ENCODE assay signal across 9 cellular contexts in genomic region chr20:63893999-63894357, GRCh38. TPM values are rescaled to one million over a fixed set of nuclear protein-coding genes. Genes with fewer than 3 reads are reported as not detected.
DNase-seq lines count a peak whose midpoint lies in the region; ATAC-seq, FAIRE-seq and TF ChIP-seq lines count a peak whose summit lies in the region.
"Had no signal": no experiment of that assay in that cellular context is flagged by ENCODE, and none has a peak within 500 bp of the region (broad histone marks: within the 10 kb centered on the region; RNA-seq: fewer than 3 reads in every experiment).

No MANE protein-coding gene starts in this region.

- H3K27ac ChIP-seq in keratinocyte (ENCODE audit: control insufficient read depth, insufficient read depth, low read length): no peak overlapping the region
- no peak overlapping the region for H3K27ac ChIP-seq in stomach smooth muscle (ENCODE audit: low read length)

- peaks cover under 1% of the 10 kb centered on the region for H3K9me1 ChIP-seq in keratinocyte (ENCODE audit: control insufficient read depth, extremely low read depth, insufficient read depth, low read length)

- H3K4me1 Mint-ChIP-seq in T-helper 2 cell treated with Interferon-gamma antibody and Interleukin-4, amounts not matched to agents 5 μg/mL and 100 μg/mL, for 36 hours (ENCODE audit: low read depth): peaks cover 32% of the 10 kb centered on the region
- H3K4me1 Mint-ChIP-seq in activated naive CD8-positive, alpha-beta T cell treated with anti-CD3 and anti-CD28 coated beads, Interleukin-2, amount 50 U/mL, for 24 hours: peaks cover 31% of the 10 kb centered on the region

- in situ Hi-C loops in GM13976 (cut with MboI; ENCODE audit: low sequenced_read_pairs, unreplicated experiment): no loop called here

- dilution Hi-C loops in keratinocyte (cut with MboI; ENCODE audit: extremely low pct_ligation_motif_present, low sequenced_read_pairs): no loop called here

- H3K9me3 ChIP-seq in keratinocyte (ENCODE audit: control insufficient read depth, low read depth, low read length): no peaks in the 10 kb centered on the region
- H3K9me3 ChIP-seq in stomach smooth muscle (ENCODE audit: control insufficient read depth in 2 of 2, low read length in 2 of 2): no peaks in the 10 kb centered on the region

- H3K27me3 Mint-ChIP-seq in T-helper 2 cell treated with Interferon-gamma antibody and Interleukin-4, amounts not matched to agents 5 μg/mL and 100 μg/mL, for 36 hours (ENCODE audit: low read depth): no peaks in the 10 kb centered on the region
- H3K27me3 Mint-ChIP-seq in activated naive CD8-positive, alpha-beta T cell treated with anti-CD3 and anti-CD28 coated beads, Interleukin-2, amount 50 U/mL, for 24 hours: no peaks in the 10 kb centered on the region

- H3K4me2 ChIP-seq in keratinocyte (ENCODE audit: control insufficient read depth, extremely low read depth, insufficient read depth, low read depth, low read length): peak overlapping the region; percentile 84

- peaks cover 33% of the 10 kb centered on the region for H3K79me2 ChIP-seq in keratinocyte (ENCODE audit: control insufficient read depth, insufficient read depth, low read length)

- H3K27me3 ChIP-seq in keratinocyte (ENCODE audit: control insufficient read depth, extremely low read depth, insufficient read depth, low read length) (no peaks in the 10 kb centered on the region), stomach smooth muscle (ENCODE audit: control insufficient read depth in 1 of 2, insufficient read depth in 2 of 2, low read length in 2 of 2) (no peaks in the 10 kb centered on the region)

- TF ChIP-seq CTCF in keratinocyte (optimal IDR thresholded peaks at IDR 0.05 in 1 of 3, IDR thresholded peaks at IDR 0.05 in 1 of 3, conservative IDR thresholded peaks at IDR 0.05 in 1 of 3; ENCODE audit: extremely low read depth in 1 of 3, insufficient read depth in 2 of 3, low read length in 3 of 3) (no peak), GM13976 (IDR thresholded peaks at IDR 0.05; ENCODE audit: borderline replicate concordance, control extremely low read depth, extremely low read depth, insufficient read depth, missing control alignments) (no peak)

- H3K4me3 ChIP-seq in keratinocyte (ENCODE audit: control insufficient read depth in 2 of 3, extremely low read depth in 1 of 3, insufficient read depth in 2 of 3, low read depth in 1 of 3, low read length in 3 of 3) (peak overlapping the region in 1 of 3 experiments; percentile 69), stomach smooth muscle (ENCODE audit: low read length in 2 of 2) (peak overlapping the region; percentile 35 to 77)

- H3K4me3 Mint-ChIP-seq in T-helper 2 cell treated with Interferon-gamma antibody and Interleukin-4, amounts not matched to agents 5 μg/mL and 100 μg/mL, for 36 hours: peak overlapping the region; percentile 82
- peak overlapping the region; percentile 73 for H3K4me3 Mint-ChIP-seq in activated naive CD8-positive, alpha-beta T cell treated with anti-CD3 and anti-CD28 coated beads, Interleukin-2, amount 50 U/mL, for 24 hours

- H3K36me3 Mint-ChIP-seq in T-helper 2 cell treated with Interferon-gamma antibody and Interleukin-4, amounts not matched to agents 5 μg/mL and 100 μg/mL, for 36 hours (ENCODE audit: low read depth): peaks cover 37% of the 10 kb centered on the region
- H3K36me3 Mint-ChIP-seq in activated naive CD8-positive, alpha-beta T cell treated with anti-CD3 and anti-CD28 coated beads, Interleukin-2, amount 50 U/mL, for 24 hours (ENCODE audit: low read depth): peaks cover 29% of the 10 kb centered on the region

- peaks cover 18% of the 10 kb centered on the region for H4K20me1 ChIP-seq in keratinocyte (ENCODE audit: control insufficient read depth, extremely low read depth, insufficient read depth, low read length)

- no peak for DNase-seq in T-helper 2 cell treated with Interferon-gamma antibody and Interleukin-4, amounts not matched to agents 5 μg/mL and 100 μg/mL, for 36 hours (ENCODE audit: low spot score)
- DNase-seq in T-helper 2 cell (no peak), keratinocyte (ENCODE audit: low read depth, low spot score) (no peak), SIG-M5 treated with dmso at 0.1 percent for 504 hours (lab: John Stamatoyannopoulos, UW; ENCODE audit: unreplicated experiment) (no peak), GM13976 (ENCODE audit: low spot score) (no peak)
- DNase-seq in activated naive CD8-positive, alpha-beta T cell treated with anti-CD3 and anti-CD28 coated beads, Interleukin-2, amount 50 U/mL, for 24 hours: no peak

- peak overlapping the region; percentile 86 for H3K27ac Mint-ChIP-seq in T-helper 2 cell treated with Interferon-gamma antibody and Interleukin-4, amounts not matched to agents 5 μg/mL and 100 μg/mL, for 36 hours
- H3K27ac Mint-ChIP-seq in activated naive CD8-positive, alpha-beta T cell treated with anti-CD3 and anti-CD28 coated beads, Interleukin-2, amount 50 U/mL, for 24 hours: peak overlapping the region; percentile 63

- no peak for FAIRE-seq in keratinocyte (lab: Jason Lieb, UNC)
- FAIRE-seq: endometrium had no signal

- ATAC-seq in activated naive CD8-positive, alpha-beta T cell treated with anti-CD3 and anti-CD28 coated beads, Interleukin-2, amount 50 U/mL, for 24 hours: no peak
- ATAC-seq in HG03565 (IDR thresholded peaks at IDR 0.05; ENCODE audit: unreplicated experiment): no peak

- peaks cover 32% of the 10 kb centered on the region for H3K4me1 ChIP-seq in keratinocyte (ENCODE audit: control insufficient read depth, extremely low read depth, insufficient read depth, low read length)
- H3K4me1 ChIP-seq in stomach smooth muscle (ENCODE audit: control insufficient read depth, insufficient read depth, low read length): peaks cover 23% of the 10 kb centered on the region

- no peak overlapping the region for H2AFZ ChIP-seq in keratinocyte (ENCODE audit: control insufficient read depth, low read length)

- H3K9me3 Mint-ChIP-seq in T-helper 2 cell treated with Interferon-gamma antibody and Interleukin-4, amounts not matched to agents 5 μg/mL and 100 μg/mL, for 36 hours: no peaks in the 10 kb centered on the region
- H3K9me3 Mint-ChIP-seq in activated naive CD8-positive, alpha-beta T cell treated with anti-CD3 and anti-CD28 coated beads, Interleukin-2, amount 50 U/mL, for 24 hours: no peaks in the 10 kb centered on the region

- H3K9ac ChIP-seq in keratinocyte (ENCODE audit: control insufficient read depth, extremely low read depth, insufficient read depth, low read length) (peak overlapping the region; percentile 45), stomach smooth muscle (ENCODE audit: low read length in 2 of 2) (peak overlapping the region; percentile 22 to 29)

- H3K36me3 ChIP-seq in keratinocyte (ENCODE audit: control insufficient read depth in 2 of 2, extremely low read depth in 1 of 2, insufficient read depth in 2 of 2, low read length in 2 of 2) (peaks cover 30 to 38% of the 10 kb centered on the region in 2 experiments), stomach smooth muscle (ENCODE audit: control insufficient read depth in 2 of 2, insufficient read depth in 2 of 2, low read length in 2 of 2) (peaks cover 20 to 21% of the 10 kb centered on the region in 2 donors)

RNA-seq across cellular contexts. Expression of gene DNAJC5, which starts 0.9 kb away (rescaled TPM):
- polyA plus RNA-seq in keratinocyte: 43.7 to 62.0 TPM (median 59.0 TPM) in 3 replicates
- polyA plus RNA-seq in keratinocyte (2011; ENCODE audit: low read depth): 19.8 TPM
- 33.5 and 57.9 TPM in 2 replicates for polyA plus RNA-seq in keratinocyte (2011; cell fraction: cytosol; rRNA removed)
- polyA plus RNA-seq in keratinocyte (2011; cell fraction: nucleus; rRNA removed): 62.9 and 73.4 TPM in 2 replicates
- polyA plus RNA-seq in keratinocyte (2012; ENCODE audit: low replicate concordance): 36.8 and 69.6 TPM in 2 replicates
- polyA minus RNA-seq in keratinocyte: 69.2 to 101 TPM (median 96.1 TPM) in 3 replicates
- polyA minus RNA-seq in keratinocyte (2011; cell fraction: cytosol; rRNA and poly(A)+ RNA removed): 107 TPM
- 72.7 and 86.0 TPM in 2 replicates for polyA minus RNA-seq in keratinocyte (2011; cell fraction: nucleus; rRNA and poly(A)+ RNA removed)

RNA-seq across cellular contexts. Expression of gene TPD52L2, which starts 28.9 kb away (rescaled TPM):
- polyA plus RNA-seq in keratinocyte: 177 to 208 TPM (median 200 TPM) in 3 replicates
- 70.9 TPM for polyA plus RNA-seq in keratinocyte (2011; ENCODE audit: low read depth)
- polyA plus RNA-seq in keratinocyte (2011; cell fraction: cytosol; rRNA removed): 210 and 229 TPM in 2 replicates
- 150 and 178 TPM in 2 replicates for polyA plus RNA-seq in keratinocyte (2011; cell fraction: nucleus; rRNA removed)
- polyA plus RNA-seq in keratinocyte (2012; ENCODE audit: low replicate concordance): 124 and 144 TPM in 2 replicates
- 112 to 135 TPM (median 117 TPM) in 3 replicates for polyA minus RNA-seq in keratinocyte
- 247 TPM for polyA minus RNA-seq in keratinocyte (2011; cell fraction: cytosol; rRNA and poly(A)+ RNA removed)
- 75.1 and 94.8 TPM in 2 replicates for polyA minus RNA-seq in keratinocyte (2011; cell fraction: nucleus; rRNA and poly(A)+ RNA removed)

RNA-seq across cellular contexts. Expression of gene ABHD16B, which starts 32.7 kb away (rescaled TPM):
- polyA plus RNA-seq in keratinocyte: not detected in 3 replicates
- not detected for polyA plus RNA-seq in keratinocyte (2011; ENCODE audit: low read depth)
- polyA plus RNA-seq in keratinocyte (2011; cell fraction: cytosol; rRNA removed): not detected in 2 replicates
- polyA plus RNA-seq in keratinocyte (2011; cell fraction: nucleus; rRNA removed): not detected in 2 replicates
- not detected in 2 replicates for polyA plus RNA-seq in keratinocyte (2012; ENCODE audit: low replicate concordance)
- polyA minus RNA-seq in keratinocyte: not detected in 3 replicates
- not detected for polyA minus RNA-seq in keratinocyte (2011; cell fraction: cytosol; rRNA and poly(A)+ RNA removed)
- polyA minus RNA-seq in keratinocyte (2011; cell fraction: nucleus; rRNA and poly(A)+ RNA removed): not detected in 2 replicates
